Comparison of ENCODE assay signal across 14 cellular contexts in the genomic region with DNA sequence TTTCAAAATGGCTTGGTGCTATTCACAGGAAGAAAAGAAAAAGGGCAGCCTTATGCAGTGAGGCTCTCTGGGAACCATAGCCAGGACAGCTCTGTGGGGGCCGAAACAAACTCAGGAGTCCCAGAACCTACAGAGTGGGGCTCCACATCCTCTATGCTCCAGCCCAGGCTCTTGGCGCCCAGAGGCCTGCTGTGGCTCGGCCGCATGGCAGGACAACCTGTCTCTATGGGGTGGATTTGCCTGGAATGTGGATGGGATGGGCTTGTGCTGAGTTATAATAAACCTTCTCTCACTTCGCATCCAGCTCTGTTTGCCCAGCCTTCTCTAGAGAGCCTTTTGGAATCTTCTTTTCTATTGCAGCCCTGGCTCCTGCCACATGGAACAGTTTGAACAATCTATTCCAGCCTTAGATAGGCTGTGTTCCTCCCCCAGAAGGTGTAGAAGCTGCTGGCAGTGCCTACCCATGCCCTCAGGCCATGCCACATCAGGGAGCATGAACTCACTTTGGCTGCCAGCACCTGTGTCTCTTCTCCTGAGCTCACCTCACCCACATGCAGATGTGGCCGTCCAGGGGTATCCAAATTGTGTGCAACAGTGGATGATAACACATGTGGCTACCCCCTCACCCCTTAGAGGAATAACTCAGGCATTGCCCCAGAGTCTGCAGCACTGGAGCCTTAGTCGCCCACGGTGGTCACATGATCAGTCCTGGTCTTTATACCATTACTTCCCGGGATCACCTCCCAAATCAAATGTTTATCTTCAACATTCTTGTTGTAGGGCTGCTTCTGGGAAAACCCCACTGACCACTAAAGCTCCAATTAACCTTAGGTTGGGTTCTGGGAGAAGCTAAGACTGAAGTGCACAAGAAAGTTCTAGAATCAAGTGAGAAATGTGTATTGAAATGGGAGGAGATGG.
DNase-seq lines count a peak whose midpoint lies in the region; ATAC-seq and TF ChIP-seq lines count a peak whose summit lies in the region.
"Had no signal": no experiment of that assay in that cellular context is flagged by ENCODE, and none has a peak within 500 bp of the region (broad histone marks: within the 10 kb centered on the region; RNA-seq: fewer than 3 reads in every experiment).

No MANE protein-coding gene starts in this region.

- H3K4me1 ChIP-seq in SJSA1 (replicated peaks) (peaks cover 45% of the 10 kb centered on the region), neuronal stem cell (ENCODE audit: control insufficient read depth in 2 of 2, insufficient read depth in 1 of 2, low read depth in 1 of 2, low read length in 2 of 2) (peaks cover 0 to 22% of the 10 kb centered on the region in 2 donors), BE2C (no peaks in the 10 kb centered on the region)

- H3K9me3 ChIP-seq in AG04450 (ENCODE audit: control insufficient read depth, insufficient read depth, low read length) (peaks cover 3% of the 10 kb centered on the region; the same call in 1 of the 2 replicates), SJSA1 (replicated peaks) (no peaks in the 10 kb centered on the region), neuronal stem cell (replicated peaks in 1 of 2; ENCODE audit: control insufficient read depth in 2 of 2, insufficient read depth in 1 of 2, low read depth in 1 of 2, low read length in 2 of 2) (no peaks in the 10 kb centered on the region), BE2C (no peaks in the 10 kb centered on the region)

- no peaks in the 10 kb centered on the region for H3K79me1 ChIP-seq in neuronal stem cell (ENCODE audit: low read depth, low read length)

- CTCF ChIA-PET in AG04450 (lab: Charles Lee): interaction anchor here (0.6 to 1.0 kb wide), 2 partner anchors 127 to 1513 kb away, joined by 4 read pairs; a partner anchor contains a TSS

- no peak overlapping the region for H4K91ac ChIP-seq in neuronal stem cell (ENCODE audit: low read depth, low read length, poor library complexity)

- no peak overlapping the region for H2BK5ac ChIP-seq in neuronal stem cell (ENCODE audit: low read length)

- H3K36me3 ChIP-seq in SJSA1: no peaks in the 10 kb centered on the region
- H3K36me3 ChIP-seq in neuronal stem cell (replicated peaks in 1 of 2; ENCODE audit: control insufficient read depth in 2 of 2, insufficient read depth in 2 of 2, low read length in 2 of 2): no peaks in the 10 kb centered on the region
- H3K36me3 ChIP-seq in BE2C: no peaks in the 10 kb centered on the region

- H2BK12ac ChIP-seq in neuronal stem cell (ENCODE audit: low read length): no peak overlapping the region

- H3K14ac ChIP-seq in neuronal stem cell (ENCODE audit: low read length): no peak overlapping the region

- H2AFZ ChIP-seq in neuronal stem cell (ENCODE audit: low read length): peak overlapping the region; percentile 73

- no peak overlapping the region for H4K8ac ChIP-seq in neuronal stem cell (ENCODE audit: low read depth, low read length)

- H3K27ac ChIP-seq in AG04450 (ENCODE audit: low read depth, low read length): peak overlapping the region; percentile 80
- peak overlapping the region; percentile 25; the same call in 1 of the 2 replicates for H3K27ac ChIP-seq in SJSA1
- H3K27ac ChIP-seq in neuronal stem cell (replicated peaks; ENCODE audit: low read length): no peak overlapping the region

- WGBS in neuronal stem cell (ENCODE audit: extremely low coverage in 2 of 2, insufficient read length in 2 of 2, insufficient replicate concordance in 1 of 2), 2 donors: no CpG with 5 or more reads among the region's 9 CpGs

- H3K9ac ChIP-seq in neuronal stem cell (ENCODE audit: low read depth, low read length, poor library complexity): no peak overlapping the region

- H2AK5ac ChIP-seq in neuronal stem cell (ENCODE audit: low read depth, low read length): no peak overlapping the region

- POLR2A ChIA-PET in AG04450 (lab: Yijun Ruan, JAX): interaction anchor here (0.6 to 1.5 kb wide), 4 partner anchors 33 to 127 kb away, joined by 3 to 5 read pairs (median 3); a partner anchor contains a TSS

- no peak overlapping the region for H2BK120ac ChIP-seq in neuronal stem cell (ENCODE audit: low read depth, low read length)

- H3K18ac ChIP-seq in neuronal stem cell (ENCODE audit: low read length): no peak overlapping the region

- H3K4ac ChIP-seq in neuronal stem cell (ENCODE audit: low read length): no peak overlapping the region

- no peak overlapping the region for H3K4me2 ChIP-seq in neuronal stem cell (ENCODE audit: insufficient read depth, low read length, poor library complexity, severe bottlenecking)

- H3K23ac ChIP-seq in neuronal stem cell (ENCODE audit: low read depth, low read length, poor library complexity): no peak overlapping the region

- H3K27me3 ChIP-seq in AG04450 (ENCODE audit: control insufficient read depth, insufficient read depth, low read length) (no peaks in the 10 kb centered on the region), SJSA1 (replicated peaks) (no peaks in the 10 kb centered on the region), neuronal stem cell (ENCODE audit: control insufficient read depth in 3 of 3, insufficient read depth in 3 of 3, low read depth in 1 of 3, low read length in 3 of 3) (no peaks in the 10 kb centered on the region), BE2C (no peaks in the 10 kb centered on the region)

- DNase-seq in AG04450 (ENCODE audit: low read depth, low spot score): peak; percentile 66
- peak in 1 of 2 experiments; percentile 42 for DNase-seq in SJSA1 (ENCODE audit: low read depth in 1 of 2, low spot score in 2 of 2)
- peak; percentile 18 for DNase-seq in glomerular visceral epithelial cell (ENCODE audit: extremely low spot score)
- no peak for DNase-seq in neuronal stem cell (ENCODE audit: low spot score)
- no peak for DNase-seq in T-helper 9 cell
- no peak for DNase-seq in BE2C
- DNase-seq: islet precursor cell; NCI-H1105; NCI-H524; stimulated activated CD4-positive, alpha-beta T cell treated with anti-CD3 and anti-CD28 coated beads, Interleukin-12 subunit alpha, Interleukin-12 subunit beta, amount 100 ng/mL, for 4 hours; trophoblast cell had no signal

- H3K4me3 ChIP-seq in AG04450 (ENCODE audit: low read depth, low read length) (no peak overlapping the region), SJSA1 (no peak overlapping the region), neuronal stem cell (ENCODE audit: low read length in 2 of 2) (no peak overlapping the region), BE2C (ENCODE audit: low read depth, low read length) (no peak overlapping the region)

- no peak for TF ChIP-seq CTCF in AG04450 (IDR thresholded peaks at IDR 0.05; ENCODE audit: low read depth, low read length)
- TF ChIP-seq CTCF in BE2C (IDR thresholded peaks at IDR 0.05; ENCODE audit: low read depth, low read length): no peak

- no peak overlapping the region for H2BK15ac ChIP-seq in neuronal stem cell (ENCODE audit: low read length)

- ATAC-seq in HG03135 (IDR thresholded peaks at IDR 0.05; ENCODE audit: unreplicated experiment) (no peak), GM18873 (IDR thresholded peaks at IDR 0.05; ENCODE audit: low FRiP score, unreplicated experiment) (no peak)
- ATAC-seq: activated naive CD4-positive, alpha-beta T cell treated with anti-CD3 and anti-CD28 coated beads, Interleukin-2, amount 50 U/mL, for 72 hours had no signal

Comparison
In these comparisons a context has a peak if more than half of its experiments do, and no peak if none do; other contexts are left out.
1. DNase-seq: peak in AG04450 (single experiment) and glomerular visceral epithelial cell (single experiment); none in neuronal stem cell (single experiment), T-helper 9 cell (single experiment) and BE2C (single experiment).